Comparison of ENCODE assay signal across 30 cellular contexts in the genomic region with DNA sequence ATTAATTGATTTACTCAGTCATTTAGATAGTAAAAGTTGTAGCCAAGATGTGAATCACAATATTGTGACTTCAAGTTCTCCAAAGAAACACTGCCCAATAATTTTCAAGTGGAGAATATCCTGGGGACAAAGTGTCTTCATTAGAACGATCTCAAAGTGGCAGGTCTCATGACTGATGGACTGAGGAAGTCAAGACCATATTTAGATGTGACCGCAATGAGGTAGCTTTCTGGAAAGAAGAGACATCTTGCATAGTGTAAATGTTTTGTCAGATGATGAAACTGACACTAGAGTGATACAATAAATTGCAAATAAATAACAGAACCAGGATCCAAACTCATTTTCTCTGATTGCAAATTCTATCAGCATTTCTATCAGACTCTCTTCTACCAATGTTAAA.
"Had no signal": no experiment of that assay in that cellular context is flagged by ENCODE, and none has a peak within 500 bp of the region (broad histone marks: within the 10 kb centered on the region; RNA-seq: fewer than 3 reads in every experiment).

No MANE protein-coding gene starts in this region.

- ATAC-seq: activated CD8-positive, alpha-beta memory T cell treated with anti-CD3 and anti-CD28 coated beads, Interleukin-2, amount 10 ng/mL, durations not matched to agents 7 days and 5 days; activated naive CD8-positive, alpha-beta T cell treated with anti-CD3 and anti-CD28 coated beads, Interleukin-2, amount 50 U/mL, for 24 hours; Panc1 had no signal

- H3K4me3 ChIP-seq: SJCRH30, SK-N-MC had no signal

- H3K27me3 ChIP-seq: SJCRH30 had no signal

- H3K9me3 ChIP-seq: SJCRH30 had no signal

- H3K36me3 ChIP-seq: SJCRH30, WERI-Rb-1 had no signal

- FAIRE-seq: colon had no signal

- H3K4me1 ChIP-seq: SJCRH30 had no signal

- DNase-seq: activated CD4-positive, alpha-beta memory T cell treated with anti-CD3 and anti-CD28 coated beads, Interleukin-2, amount 10 ng/mL, durations not matched to agents 7 days and 5 days; activated CD4-positive, alpha-beta T cell treated with anti-CD3 and anti-CD28 coated beads for 1 hour; activated CD4-positive, alpha-beta T cell treated with anti-CD3 and anti-CD28 coated beads for 48 hours; activated CD4-positive, CD25-positive, alpha-beta regulatory T cell; activated CD8-positive, alpha-beta memory T cell treated with anti-CD3 and anti-CD28 coated beads for 24 hours; activated CD8-positive, alpha-beta memory T cell treated with anti-CD3 and anti-CD28 coated beads, Interleukin-2, amount 10 ng/mL, durations not matched to agents 7 days and 5 days; activated CD8-positive, alpha-beta memory T cell treated with anti-CD3 and anti-CD28 coated beads, Interleukin-2, amount 50 U/mL, for 48 hours; activated effector memory CD4-positive, alpha-beta T cell treated with Interleukin-2 at 50 U/mL for 16 hours; activated naive CD4-positive, alpha-beta T cell treated with anti-CD3 and anti-CD28 coated beads, Interleukin-2, amount 10 ng/mL, durations not matched to agents 7 days and 5 days; activated naive CD8-positive, alpha-beta T cell treated with anti-CD3 and anti-CD28 coated beads, Interleukin-2, amount 50 U/mL, for 24 hours; activated T-cell treated with anti-CD3 and anti-CD28 coated beads, Interleukin-2, amount 50 U/mL, for 48 hours; anterior cingulate cortex; central memory CD4-positive, alpha-beta T cell; Karpas-422; NCI-H1092 treated with DMSO at 0.1 percent for 48 hours; NCI-H1417; NCI-H1930; NCI-H2081 treated with DMSO at 0.1 percent for 48 hours; NCI-H226; NCI-H446 treated with DMSO at 0.1 percent for 48 hours; NCI-H524; NCI-H69; NCI-H82; SHP77; SJCRH30; T1000; WERI-Rb-1 had no signal

- H3K27ac ChIP-seq: SJCRH30, SK-N-MC, WERI-Rb-1 had no signal
